In the genomic region with DNA sequence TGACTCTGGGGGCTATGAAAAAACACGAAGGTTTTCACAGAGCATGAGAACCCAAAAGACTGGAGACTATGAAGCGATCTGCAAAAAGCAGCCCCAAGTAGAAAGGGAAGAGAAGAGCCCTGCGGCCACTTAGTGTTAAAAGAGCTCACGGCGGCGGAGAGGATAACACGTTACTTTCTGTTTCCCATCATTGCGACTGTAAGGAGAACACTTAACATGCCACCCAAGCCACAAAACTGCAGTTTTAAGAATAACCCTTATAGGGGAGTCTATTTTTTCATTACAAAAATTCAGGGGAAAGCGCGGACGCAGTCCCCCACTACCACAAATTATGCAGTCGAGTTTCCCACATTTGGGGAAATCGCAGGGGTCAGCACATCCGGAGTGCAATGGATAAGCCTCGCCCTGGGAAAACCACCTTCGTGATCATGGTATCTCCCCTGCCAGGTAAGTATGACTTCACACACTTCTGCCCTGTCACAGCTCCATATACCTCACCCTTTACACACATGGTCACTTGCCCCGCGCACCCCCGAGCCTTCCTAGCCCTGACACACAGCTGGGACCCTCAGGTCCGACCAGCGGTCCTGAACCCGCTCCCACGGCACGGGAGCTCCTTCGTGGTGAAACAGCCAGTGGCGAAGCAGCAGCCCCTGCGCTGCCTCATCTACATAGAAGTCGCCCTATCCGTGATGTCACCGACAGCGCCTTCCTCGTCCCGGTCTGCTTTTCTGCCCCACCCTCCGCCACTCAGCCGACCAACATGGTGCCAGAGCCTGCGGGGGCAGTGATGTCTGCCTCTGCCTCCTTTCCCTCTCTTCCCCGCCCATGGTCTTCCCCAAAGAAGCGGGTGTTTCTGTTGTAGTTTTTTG, we compare ENCODE assay signal across 8 cellular contexts.
DNase-seq lines count a peak whose midpoint lies in the region; ATAC-seq and TF ChIP-seq lines count a peak whose summit lies in the region.
"Not testable (repeated sequence)": the region's sequence is repeated elsewhere in the genome, so short reads cannot be mapped to it uniquely, and the experiment has no call there.

No MANE protein-coding gene starts in this region.

- peak; percentile 46 for DNase-seq in NCI-H1092 treated with DMSO at 0.1 percent for 48 hours (lab: John Stamatoyannopoulos, UW)
- peak; percentile 69 for DNase-seq in activated naive CD8-positive, alpha-beta T cell treated with anti-CD3 and anti-CD28 coated beads, Interleukin-2, amount 10 ng/mL, durations not matched to agents 7 days and 5 days
- DNase-seq in cardiac muscle cell (ENCODE audit: low read depth in 1 of 2, low spot score in 1 of 2): peak; percentile 68 to 95
- not testable (repeated sequence) for DNase-seq in progenitor cell of endocrine pancreas (ENCODE audit: low spot score, unreplicated experiment)
- peak; percentile 49 to 54 for DNase-seq in uterus

- H3K4me3 ChIP-seq in cardiac muscle cell: peak overlapping the region; percentile 19
- H3K4me3 ChIP-seq in uterus: peak overlapping the region; percentile 31 to 38

- H3K27ac ChIP-seq in cardiac muscle cell: peak overlapping the region; percentile 85
- H3K27ac ChIP-seq in uterus: peak overlapping the region; percentile 79 to 84

- H3K27ac Mint-ChIP-seq in activated naive CD8-positive, alpha-beta T cell treated with anti-CD3 and anti-CD28 coated beads, Interleukin-2, amount 10 ng/mL, durations not matched to agents 7 days and 5 days: peak overlapping the region; percentile 93
- peak overlapping the region; percentile 98 for H3K27ac Mint-ChIP-seq in progenitor cell of endocrine pancreas

- H3K27me3 Mint-ChIP-seq in activated naive CD8-positive, alpha-beta T cell treated with anti-CD3 and anti-CD28 coated beads, Interleukin-2, amount 10 ng/mL, durations not matched to agents 7 days and 5 days: peaks cover 13% of the 10 kb centered on the region
- H3K27me3 Mint-ChIP-seq in progenitor cell of endocrine pancreas: not testable (repeated sequence)

- TF ChIP-seq POLR2A in GM15510 (IDR thresholded peaks at IDR 0.05; ENCODE audit: borderline replicate concordance, extremely low read depth, insufficient read length): peak; percentile 85
- peak; percentile 39 to 59 for TF ChIP-seq POLR2A in uterus (IDR thresholded peaks at IDR 0.05)

- H3K4me3 Mint-ChIP-seq in activated naive CD8-positive, alpha-beta T cell treated with anti-CD3 and anti-CD28 coated beads, Interleukin-2, amount 10 ng/mL, durations not matched to agents 7 days and 5 days: peak overlapping the region; percentile 87
- H3K4me3 Mint-ChIP-seq in progenitor cell of endocrine pancreas (ENCODE audit: low read depth): peak overlapping the region; percentile 74

- H3K9me3 ChIP-seq in cardiac muscle cell (ENCODE audit: low read depth); uterus: not testable (repeated sequence)

- H3K4me1 Mint-ChIP-seq in activated naive CD8-positive, alpha-beta T cell treated with anti-CD3 and anti-CD28 coated beads, Interleukin-2, amount 10 ng/mL, durations not matched to agents 7 days and 5 days; progenitor cell of endocrine pancreas (ENCODE audit: low read depth): not testable (repeated sequence)

- not testable (repeated sequence) for TF ChIP-seq CTCF in cardiac muscle cell (IDR thresholded peaks at IDR 0.05; ENCODE audit: low read depth, low read length); progenitor cell of endocrine pancreas (IDR thresholded peaks at IDR 0.05; ENCODE audit: unreplicated experiment); uterus (IDR thresholded peaks at IDR 0.05)

- not testable (repeated sequence) for H3K9me3 Mint-ChIP-seq in activated naive CD8-positive, alpha-beta T cell treated with anti-CD3 and anti-CD28 coated beads, Interleukin-2, amount 10 ng/mL, durations not matched to agents 7 days and 5 days; progenitor cell of endocrine pancreas (ENCODE audit: low read depth)

- ATAC-seq in HG02759 (IDR thresholded peaks at IDR 0.05; ENCODE audit: unreplicated experiment) (peak; percentile 79), SK-N-SH treated with all-trans-retinoic acid at 6 μM for 48 hours (peak; percentile 93)
- peak; percentile 91 for ATAC-seq in activated naive CD8-positive, alpha-beta T cell treated with anti-CD3 and anti-CD28 coated beads, Interleukin-2, amount 10 ng/mL, durations not matched to agents 7 days and 5 days (ENCODE audit: low read depth)

- H3K4me1 ChIP-seq in cardiac muscle cell (ENCODE audit: low read depth); uterus: not testable (repeated sequence)

- not testable (repeated sequence) for H3K27me3 ChIP-seq in cardiac muscle cell, uterus

- POLR2A ChIA-PET in activated naive CD8-positive, alpha-beta T cell treated with anti-CD3 and anti-CD28 coated beads, Interleukin-2, amount 10 ng/mL, durations not matched to agents 7 days and 5 days (lab: Charles Lee): interaction anchor here (1.0 to 1.2 kb wide), 5 partner anchors 25 to 1987 kb away, joined by 3 to 11 read pairs (median 3); no protein-coding TSS in a partner anchor

- H3K36me3 Mint-ChIP-seq in activated naive CD8-positive, alpha-beta T cell treated with anti-CD3 and anti-CD28 coated beads, Interleukin-2, amount 10 ng/mL, durations not matched to agents 7 days and 5 days; progenitor cell of endocrine pancreas (ENCODE audit: insufficient read depth): not testable (repeated sequence)

- not testable (repeated sequence) for H3K36me3 ChIP-seq in cardiac muscle cell, uterus

- intact Hi-C loops in uterus (cut with DNase I; ENCODE audit: low total_unique reads): not testable (repeated sequence)

TF ChIP-seq in SK-N-SH treated with all-trans-retinoic acid at 6 μM for 48 hours, 23 proteins besides CTCF, POLR2A, EP300 and RAD21 (continues in another document):
- TF ChIP-seq, protein P1, sequence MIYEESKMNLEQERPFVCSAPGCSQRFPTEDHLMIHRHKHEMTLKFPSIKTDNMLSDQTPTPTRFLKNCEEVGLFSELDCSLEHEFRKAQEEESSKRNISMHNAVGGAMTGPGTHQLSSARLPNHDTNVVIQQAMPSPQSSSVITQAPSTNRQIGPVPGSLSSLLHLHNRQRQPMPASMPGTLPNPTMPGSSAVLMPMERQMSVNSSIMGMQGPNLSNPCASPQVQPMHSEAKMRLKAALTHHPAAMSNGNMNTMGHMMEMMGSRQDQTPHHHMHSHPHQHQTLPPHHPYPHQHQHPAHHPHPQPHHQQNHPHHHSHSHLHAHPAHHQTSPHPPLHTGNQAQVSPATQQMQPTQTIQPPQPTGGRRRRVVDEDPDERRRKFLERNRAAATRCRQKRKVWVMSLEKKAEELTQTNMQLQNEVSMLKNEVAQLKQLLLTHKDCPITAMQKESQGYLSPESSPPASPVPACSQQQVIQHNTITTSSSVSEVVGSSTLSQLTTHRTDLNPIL (CRISPR knock-in tag; IDR thresholded peaks at IDR 0.05; ENCODE audit: low read depth): peak; percentile 91
- TF ChIP-seq RARB (CRISPR knock-in tag; IDR thresholded peaks at IDR 0.05): peak; percentile 98
- peak; percentile 97 for TF ChIP-seq TOX (CRISPR knock-in tag; IDR thresholded peaks at IDR 0.05; ENCODE audit: borderline replicate concordance)
- peak; percentile 16; the same call in 1 of the 2 replicates for TF ChIP-seq ISL1 (CRISPR knock-in tag; IDR thresholded peaks at IDR 0.05)
- TF ChIP-seq, protein P2, sequence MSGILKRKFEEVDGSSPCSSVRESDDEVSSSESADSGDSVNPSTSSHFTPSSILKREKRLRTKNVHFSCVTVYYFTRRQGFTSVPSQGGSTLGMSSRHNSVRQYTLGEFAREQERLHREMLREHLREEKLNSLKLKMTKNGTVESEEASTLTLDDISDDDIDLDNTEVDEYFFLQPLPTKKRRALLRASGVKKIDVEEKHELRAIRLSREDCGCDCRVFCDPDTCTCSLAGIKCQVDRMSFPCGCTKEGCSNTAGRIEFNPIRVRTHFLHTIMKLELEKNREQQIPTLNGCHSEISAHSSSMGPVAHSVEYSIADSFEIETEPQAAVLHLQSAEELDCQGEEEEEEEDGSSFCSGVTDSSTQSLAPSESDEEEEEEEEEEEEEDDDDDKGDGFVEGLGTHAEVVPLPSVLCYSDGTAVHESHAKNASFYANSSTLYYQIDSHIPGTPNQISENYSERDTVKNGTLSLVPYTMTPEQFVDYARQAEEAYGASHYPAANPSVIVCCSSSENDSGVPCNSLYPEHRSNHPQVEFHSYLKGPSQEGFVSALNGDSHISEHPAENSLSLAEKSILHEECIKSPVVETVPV (CRISPR knock-in tag; IDR thresholded peaks at IDR 0.05): peak; percentile 95
- TF ChIP-seq GLIS3 (CRISPR knock-in tag; IDR thresholded peaks at IDR 0.05): peak; percentile 99
- peak; percentile 67; the same call in 1 of the 2 replicates for TF ChIP-seq ZNF8 (CRISPR knock-in tag; IDR thresholded peaks at IDR 0.05)
- TF ChIP-seq, protein P3, sequence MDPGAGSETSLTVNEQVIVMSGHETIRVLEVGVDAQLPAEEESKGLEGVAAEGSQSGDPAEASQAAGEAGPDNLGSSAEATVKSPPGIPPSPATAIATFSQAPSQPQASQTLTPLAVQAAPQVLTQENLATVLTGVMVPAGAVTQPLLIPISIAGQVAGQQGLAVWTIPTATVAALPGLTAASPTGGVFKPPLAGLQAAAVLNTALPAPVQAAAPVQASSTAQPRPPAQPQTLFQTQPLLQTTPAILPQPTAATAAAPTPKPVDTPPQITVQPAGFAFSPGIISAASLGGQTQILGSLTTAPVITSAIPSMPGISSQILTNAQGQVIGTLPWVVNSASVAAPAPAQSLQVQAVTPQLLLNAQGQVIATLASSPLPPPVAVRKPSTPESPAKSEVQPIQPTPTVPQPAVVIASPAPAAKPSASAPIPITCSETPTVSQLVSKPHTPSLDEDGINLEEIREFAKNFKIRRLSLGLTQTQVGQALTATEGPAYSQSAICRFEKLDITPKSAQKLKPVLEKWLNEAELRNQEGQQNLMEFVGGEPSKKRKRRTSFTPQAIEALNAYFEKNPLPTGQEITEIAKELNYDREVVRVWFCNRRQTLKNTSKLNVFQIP (CRISPR knock-in tag; IDR thresholded peaks at IDR 0.05; ENCODE audit: borderline replicate concordance, low read depth): peak; percentile 98
